Comparison of ENCODE assay signal across 21 cellular contexts in the genomic region with DNA sequence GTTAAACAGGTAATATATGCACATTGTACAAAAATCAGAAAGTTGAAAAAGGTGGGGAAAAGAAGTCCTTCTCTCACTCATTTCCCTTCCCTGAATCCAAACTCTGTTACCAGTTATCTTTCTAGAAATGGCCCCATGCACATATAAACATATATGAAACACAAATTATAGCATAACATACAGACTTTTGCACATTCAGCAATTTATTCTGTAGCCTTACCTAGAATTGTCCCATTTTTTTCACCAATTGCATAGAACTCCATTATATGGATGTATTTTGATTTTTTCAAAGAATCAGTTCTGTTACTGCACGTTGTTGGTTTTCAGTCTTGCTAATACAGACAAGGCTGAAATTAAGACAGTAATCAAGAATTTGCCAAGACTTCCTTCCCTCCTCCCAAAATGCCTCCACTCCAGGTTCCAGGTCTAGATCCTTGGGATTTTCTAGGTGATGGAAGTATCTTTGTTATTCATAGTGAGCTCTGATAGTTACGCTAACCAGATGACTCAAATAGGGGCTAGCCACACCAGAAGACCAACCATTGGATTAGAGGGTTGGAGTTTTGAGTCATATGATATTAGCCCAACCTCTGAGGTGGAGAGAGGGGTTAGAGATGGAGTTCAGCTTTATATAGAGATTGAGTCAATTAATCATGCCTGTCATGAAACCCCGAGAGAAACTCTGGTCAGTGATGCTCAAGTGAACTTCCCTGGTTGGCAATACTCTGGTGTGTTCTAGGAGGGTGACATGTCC. TPM values are rescaled to one million over a fixed set of nuclear protein-coding genes. Genes with fewer than 3 reads are reported as not detected.
A peak's percentile ranks its signal among the peaks of the same experiment; 100 is the strongest.
DNase-seq lines count a peak whose midpoint lies in the region; ATAC-seq and TF ChIP-seq lines count a peak whose summit lies in the region.
"Had no signal": no experiment of that assay in that cellular context is flagged by ENCODE, and none has a peak within 500 bp of the region (broad histone marks: within the 10 kb centered on the region; RNA-seq: fewer than 3 reads in every experiment).

No MANE protein-coding gene starts in this region.

- H3K4me2 ChIP-seq in GM23338 = no peak overlapping the region

- H3K4me3 Mint-ChIP-seq in GM23338 (no peak overlapping the region), WTC11 (no peak overlapping the region)
- H3K4me3 Mint-ChIP-seq: CD8-positive, alpha-beta T cell; HFFc6 had no signal

- no peak overlapping the region for H3K27ac Mint-ChIP-seq in GM23338
- H3K27ac Mint-ChIP-seq in WTC11 = no peak overlapping the region
- H3K27ac Mint-ChIP-seq: CD8-positive, alpha-beta T cell; HFFc6 had no signal

- no peaks in the 10 kb centered on the region for H3K9me2 ChIP-seq in GM23338 (ENCODE audit: insufficient read depth)

- no peak for DNase-seq in activated CD4-positive, CD25-positive, alpha-beta regulatory T cell (lab: John Stamatoyannopoulos, UW)
- DNase-seq in GM23338 (ENCODE audit: low spot score) (peak; percentile 25), WTC11 (ENCODE audit: low spot score) (no peak), iPS-NIHi11 (ENCODE audit: low spot score) (peak; percentile 18), NCI-H748 treated with DMSO at 0.1 percent for 48 hours (lab: John Stamatoyannopoulos, UW) (no peak), COLO829 (ENCODE audit: low spot score) (no peak), HPDE6-E6E7 (ENCODE audit: extremely low spot score) (no peak)
- DNase-seq: C1 segment of cervical spinal cord; CD8-positive, alpha-beta T cell; HFFc6; NCI-H1105; NCI-H146; NCI-H2029; NCI-H2227 treated with DMSO at 0.1 percent for 48 hours; NCI-H510A treated with DMSO at 0.1 percent for 48 hours; NCI-H82; OCI-M1 had no signal

- no peaks in the 10 kb centered on the region for H4K20me1 ChIP-seq in GM23338 (replicated peaks; ENCODE audit: insufficient read depth)

- peaks cover 13% of the 10 kb centered on the region for H3K4me1 ChIP-seq in GM23338 (ENCODE audit: insufficient read depth)
- H3K4me1 ChIP-seq: SJSA1 had no signal

- H3K27me3 Mint-ChIP-seq in GM23338 (ENCODE audit: insufficient read depth, low read depth, poor library complexity) = no peaks in the 10 kb centered on the region
- H3K27me3 Mint-ChIP-seq in WTC11 (ENCODE audit: low read depth) = no peaks in the 10 kb centered on the region

- H3F3A ChIP-seq in GM23338 (replicated peaks; ENCODE audit: low read depth) = no peaks in the 10 kb centered on the region

- TF ChIP-seq CTCF in GM23338 (conservative IDR thresholded peaks at IDR 0.05; ENCODE audit: low read depth in 2 of 2) (no peak), WTC11 (IDR thresholded peaks at IDR 0.05) (no peak)

- H3K27ac ChIP-seq in GM23338 (ENCODE audit: low read depth) = no peak overlapping the region
- H3K27ac ChIP-seq: 22Rv1, SJSA1 had no signal

- no peak overlapping the region for H2AFZ ChIP-seq in GM23338

- no peaks in the 10 kb centered on the region for H3K27me3 ChIP-seq in GM23338 (ENCODE audit: insufficient read depth)
- H3K27me3 ChIP-seq: SJSA1 had no signal

- CTCF ChIA-PET in WTC11 (lab: Charles Lee) = interaction anchor here (0.9 to 1.2 kb wide), 2 partner anchors 12 to 15 kb away, joined by 3 read pairs; no protein-coding TSS in a partner anchor

- POLR2A ChIA-PET in WTC11 (lab: Charles Lee) = no interaction called here

- H3K36me3 ChIP-seq in GM23338 (ENCODE audit: insufficient read depth) = peaks cover 5% of the 10 kb centered on the region; the same call in 1 of the 2 replicates
- H3K36me3 ChIP-seq: SJSA1 had no signal

- H3K9me3 Mint-ChIP-seq in GM23338 = peaks cover under 1% of the 10 kb centered on the region; the same call in 2 of the 3 replicates
- H3K9me3 Mint-ChIP-seq in WTC11 = no peaks in the 10 kb centered on the region
- H3K9me3 Mint-ChIP-seq: CD8-positive, alpha-beta T cell; HFFc6 had no signal

- ATAC-seq in activated CD4-positive, CD25-positive, alpha-beta regulatory T cell treated with anti-CD3 and anti-CD28 coated beads, Interleukin-2, amount 50 U/mL, for 24 hours = peak; percentile 33 to 41
- ATAC-seq in GM23338 (no peak; the same call in 2 of the 3 replicates), WTC11 (peak; percentile 74)
- ATAC-seq: CD8-positive, alpha-beta T cell; Right ventricle myocardium inferior had no signal

- H3K36me3 Mint-ChIP-seq in GM23338 (ENCODE audit: low read depth) (peaks cover 2% of the 10 kb centered on the region; the same call in 1 of the 3 replicates), WTC11 (peaks cover 2% of the 10 kb centered on the region; the same call in 1 of the 2 replicates)

- H3K4me3 ChIP-seq in GM23338 = no peak overlapping the region
- H3K4me3 ChIP-seq: SJSA1 had no signal

- peaks cover 31% of the 10 kb centered on the region for H3K4me1 Mint-ChIP-seq in GM23338
- H3K4me1 Mint-ChIP-seq in WTC11 = peaks cover 34% of the 10 kb centered on the region

- H3K79me2 ChIP-seq in GM23338 (replicated peaks; ENCODE audit: insufficient read depth) = no peaks in the 10 kb centered on the region

TF ChIP-seq in GM23338, 12 proteins besides CTCF, POLR2A, EP300 and RAD21 (continues in another document):
- TF ChIP-seq ZNF331 (CRISPR knock-in tag; IDR thresholded peaks at IDR 0.05; ENCODE audit: low read depth) = no peak
- no peak for TF ChIP-seq EZH2 (IDR thresholded peaks at IDR 0.05; ENCODE audit: low read depth, unreplicated experiment)

TF ChIP-seq in WTC11, 78 proteins besides CTCF, POLR2A, EP300 and RAD21 (continues in another document):
- TF ChIP-seq ZBTB21 (CRISPR knock-in tag; IDR thresholded peaks at IDR 0.05; ENCODE audit: borderline replicate concordance) = no peak
- no peak for TF ChIP-seq ATF1 (CRISPR knock-in tag; IDR thresholded peaks at IDR 0.05)
- TF ChIP-seq, protein P1, sequence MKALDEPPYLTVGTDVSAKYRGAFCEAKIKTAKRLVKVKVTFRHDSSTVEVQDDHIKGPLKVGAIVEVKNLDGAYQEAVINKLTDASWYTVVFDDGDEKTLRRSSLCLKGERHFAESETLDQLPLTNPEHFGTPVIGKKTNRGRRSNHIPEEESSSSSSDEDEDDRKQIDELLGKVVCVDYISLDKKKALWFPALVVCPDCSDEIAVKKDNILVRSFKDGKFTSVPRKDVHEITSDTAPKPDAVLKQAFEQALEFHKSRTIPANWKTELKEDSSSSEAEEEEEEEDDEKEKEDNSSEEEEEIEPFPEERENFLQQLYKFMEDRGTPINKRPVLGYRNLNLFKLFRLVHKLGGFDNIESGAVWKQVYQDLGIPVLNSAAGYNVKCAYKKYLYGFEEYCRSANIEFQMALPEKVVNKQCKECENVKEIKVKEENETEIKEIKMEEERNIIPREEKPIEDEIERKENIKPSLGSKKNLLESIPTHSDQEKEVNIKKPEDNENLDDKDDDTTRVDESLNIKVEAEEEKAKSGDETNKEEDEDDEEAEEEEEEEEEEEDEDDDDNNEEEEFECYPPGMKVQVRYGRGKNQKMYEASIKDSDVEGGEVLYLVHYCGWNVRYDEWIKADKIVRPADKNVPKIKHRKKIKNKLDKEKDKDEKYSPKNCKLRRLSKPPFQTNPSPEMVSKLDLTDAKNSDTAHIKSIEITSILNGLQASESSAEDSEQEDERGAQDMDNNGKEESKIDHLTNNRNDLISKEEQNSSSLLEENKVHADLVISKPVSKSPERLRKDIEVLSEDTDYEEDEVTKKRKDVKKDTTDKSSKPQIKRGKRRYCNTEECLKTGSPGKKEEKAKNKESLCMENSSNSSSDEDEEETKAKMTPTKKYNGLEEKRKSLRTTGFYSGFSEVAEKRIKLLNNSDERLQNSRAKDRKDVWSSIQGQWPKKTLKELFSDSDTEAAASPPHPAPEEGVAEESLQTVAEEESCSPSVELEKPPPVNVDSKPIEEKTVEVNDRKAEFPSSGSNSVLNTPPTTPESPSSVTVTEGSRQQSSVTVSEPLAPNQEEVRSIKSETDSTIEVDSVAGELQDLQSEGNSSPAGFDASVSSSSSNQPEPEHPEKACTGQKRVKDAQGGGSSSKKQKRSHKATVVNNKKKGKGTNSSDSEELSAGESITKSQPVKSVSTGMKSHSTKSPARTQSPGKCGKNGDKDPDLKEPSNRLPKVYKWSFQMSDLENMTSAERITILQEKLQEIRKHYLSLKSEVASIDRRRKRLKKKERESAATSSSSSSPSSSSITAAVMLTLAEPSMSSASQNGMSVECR (CRISPR knock-in tag; IDR thresholded peaks at IDR 0.05; ENCODE audit: borderline replicate concordance) = no peak
- TF ChIP-seq, protein P2, sequence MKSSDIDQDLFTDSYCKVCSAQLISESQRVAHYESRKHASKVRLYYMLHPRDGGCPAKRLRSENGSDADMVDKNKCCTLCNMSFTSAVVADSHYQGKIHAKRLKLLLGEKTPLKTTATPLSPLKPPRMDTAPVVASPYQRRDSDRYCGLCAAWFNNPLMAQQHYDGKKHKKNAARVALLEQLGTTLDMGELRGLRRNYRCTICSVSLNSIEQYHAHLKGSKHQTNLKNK (CRISPR knock-in tag; IDR thresholded peaks at IDR 0.05) = no peak
- TF ChIP-seq ZNF317 (CRISPR knock-in tag; IDR thresholded peaks at IDR 0.05; ENCODE audit: borderline replicate concordance, low read depth) = no peak
- TF ChIP-seq, protein P3, sequence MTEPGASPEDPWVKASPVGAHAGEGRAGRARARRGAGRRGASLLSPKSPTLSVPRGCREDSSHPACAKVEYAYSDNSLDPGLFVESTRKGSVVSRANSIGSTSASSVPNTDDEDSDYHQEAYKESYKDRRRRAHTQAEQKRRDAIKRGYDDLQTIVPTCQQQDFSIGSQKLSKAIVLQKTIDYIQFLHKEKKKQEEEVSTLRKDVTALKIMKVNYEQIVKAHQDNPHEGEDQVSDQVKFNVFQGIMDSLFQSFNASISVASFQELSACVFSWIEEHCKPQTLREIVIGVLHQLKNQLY (CRISPR knock-in tag; IDR thresholded peaks at IDR 0.05) = no peak

RNA-seq across cellular contexts. Expression of a gene that starts 30.7 kb away (rescaled TPM):
- total RNA-seq in GM23338 (2014; rRNA removed; shearing (Covaris generic)) = 8.7 and 9.5 TPM in 2 replicates
- 3.1 and 3.7 TPM in 2 replicates for polyA plus RNA-seq in GM23338 (2016; fragmentation: Nextera tagmentation; extraction: Ambion mirVana)
- 4.5 to 5.0 TPM (median 5.0 TPM) in 3 replicates for total RNA-seq in WTC11 (2021)

RNA-seq across cellular contexts. Expression of a gene that starts 36.5 kb away (rescaled TPM):
- 19.6 and 23.9 TPM in 2 replicates for total RNA-seq in GM23338 (2014; rRNA removed; shearing (Covaris generic))
- 18.1 and 18.4 TPM in 2 replicates for polyA plus RNA-seq in GM23338 (2016; fragmentation: Nextera tagmentation; extraction: Ambion mirVana)
- total RNA-seq in WTC11 (2021) = 12.5 to 15.8 TPM (median 15.2 TPM) in 3 replicates

Comparison
In these comparisons a context has a peak if more than half of its experiments do, and no peak if none do; other contexts are left out.
1. DNase-seq: peak in GM23338 (single experiment) and iPS-NIHi11 (single experiment); none in activated CD4-positive, CD25-positive, alpha-beta regulatory T cell (0 of 4), WTC11 (single experiment), NCI-H748 treated with DMSO at 0.1 percent for 48 hours (single experiment), COLO829 (single experiment) and HPDE6-E6E7 (single experiment).